8 cellular contexts compared by ENCODE assay signal in the genomic region with DNA sequence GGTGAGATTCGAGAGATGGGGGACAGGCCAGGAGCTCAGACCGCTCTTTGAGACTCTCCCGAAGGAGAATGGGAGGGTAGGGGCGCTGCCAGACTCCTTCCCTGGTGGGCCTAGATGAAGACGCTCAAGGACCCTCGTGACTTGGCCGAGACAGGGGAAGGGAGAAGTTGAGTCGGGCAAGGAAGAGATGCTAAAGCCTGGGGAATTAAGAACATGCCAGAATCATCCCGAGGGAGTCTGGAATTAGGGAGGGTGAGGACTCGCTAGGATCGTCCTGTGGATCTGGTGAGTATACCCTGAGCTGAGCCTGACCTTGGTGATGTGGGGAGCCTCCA. TPM values are rescaled to one million over a fixed set of nuclear protein-coding genes. Genes with fewer than 3 reads are reported as not detected.
A peak's percentile ranks its signal among the peaks of the same experiment; 100 is the strongest.
DNase-seq lines count a peak whose midpoint lies in the region; ATAC-seq and TF ChIP-seq lines count a peak whose summit lies in the region.

No MANE protein-coding gene starts in this region.

- no peak for DNase-seq in T-helper 17 cell

- no peak for TF ChIP-seq EP300 in gastroesophageal sphincter (IDR thresholded peaks at IDR 0.05)

- TF ChIP-seq POLR2A in gastroesophageal sphincter (IDR thresholded peaks at IDR 0.05): no peak

- H3K4me3 ChIP-seq in HEK293 (ENCODE audit: low read depth, low read length): peak overlapping the region; percentile 88
- H3K4me3 ChIP-seq in gastroesophageal sphincter: peak overlapping the region; percentile 40 to 55
- peak overlapping the region; percentile 41 to 80 (median 53) for H3K4me3 ChIP-seq in skin epidermis

- 0 to 9% methylated on average over 1 to 4 of the region's 11 CpGs for WGBS in gastroesophageal sphincter (ENCODE audit: low coverage in 1 of 2), 2 donors

- H3K27ac ChIP-seq in HEK293 (ENCODE audit: extremely low read depth, low read depth, low read length) (peak overlapping the region; percentile 88), gastroesophageal sphincter (peak overlapping the region in 1 of 4 donors; percentile 30), skin epidermis (peak overlapping the region in 10 of 21 experiments; percentile 14 to 61 (median 36))

- POLR2A ChIA-PET in HEK293 (lab: Yijun Ruan, JAX): interaction anchor here (0.9 to 1.8 kb wide), 6 partner anchors 9 to 121 kb away, joined by 3 to 13 read pairs (median 4); a partner anchor contains a TSS

- H3K4me3 Mint-ChIP-seq in T-helper 17 cell: peak overlapping the region; percentile 87

- no peak overlapping the region for H3K27ac Mint-ChIP-seq in T-helper 17 cell

- H3K36me3 Mint-ChIP-seq in T-helper 17 cell (ENCODE audit: low read depth): peaks cover 4% of the 10 kb centered on the region

- TF ChIP-seq CTCF in HEK293 (tag by site-specific recombination; IDR thresholded peaks at IDR 0.05): no peak
- TF ChIP-seq CTCF in gastroesophageal sphincter (IDR thresholded peaks at IDR 0.05): no peak

- peaks cover 7% of the 10 kb centered on the region; the same call in 1 of the 2 replicates for H3K4me1 ChIP-seq in HEK293 (ENCODE audit: control insufficient read depth, insufficient read depth, low read length)
- peaks cover 0 to 24% (median 8%) of the 10 kb centered on the region in 3 donors for H3K4me1 ChIP-seq in gastroesophageal sphincter

- H3K9me3 ChIP-seq in HEK293 (ENCODE audit: control insufficient read depth, insufficient read depth, low read depth, low read length): no peaks in the 10 kb centered on the region
- no peaks in the 10 kb centered on the region for H3K9me3 ChIP-seq in T-helper 17 cell (ENCODE audit: control insufficient read depth, low read length, poor library complexity, severe bottlenecking)
- no peaks in the 10 kb centered on the region for H3K9me3 ChIP-seq in gastroesophageal sphincter

- no peak for ATAC-seq in T-helper 17 cell
- ATAC-seq in gastroesophageal sphincter: no peak
- ATAC-seq in GM18909 (IDR thresholded peaks at IDR 0.05; ENCODE audit: poor library complexity, unreplicated experiment): no peak
- ATAC-seq in GM21529 (IDR thresholded peaks at IDR 0.05; ENCODE audit: unreplicated experiment): no peak
- no peak for ATAC-seq in HG02938 (IDR thresholded peaks at IDR 0.05; ENCODE audit: unreplicated experiment)
- no peak for ATAC-seq in HG03432 (IDR thresholded peaks at IDR 0.05; ENCODE audit: unreplicated experiment)

- peaks cover 17% of the 10 kb centered on the region for H3K4me1 Mint-ChIP-seq in T-helper 17 cell

- CTCF ChIA-PET in HEK293 (lab: Yijun Ruan, JAX): interaction anchor here (0.8 to 1.1 kb wide), 2 partner anchors 24 to 157 kb away, joined by 3 to 4 read pairs; no protein-coding TSS in a partner anchor

- no peaks in the 10 kb centered on the region for H3K27me3 Mint-ChIP-seq in T-helper 17 cell

- no peaks in the 10 kb centered on the region for H3K27me3 ChIP-seq in gastroesophageal sphincter

- H3K36me3 ChIP-seq in HEK293 (ENCODE audit: control insufficient read depth in 2 of 2, insufficient read depth in 1 of 2, low read length in 2 of 2): peaks cover 5 to 81% of the 10 kb centered on the region in 2 experiments; a peak in 2 of 3 replicates
- peaks cover 0 to 36% of the 10 kb centered on the region in 2 donors for H3K36me3 ChIP-seq in gastroesophageal sphincter

TF ChIP-seq in HEK293, 187 proteins besides CTCF, POLR2A, EP300 and RAD21:
- TF ChIP-seq ZNF335 (tag by site-specific recombination; conservative IDR thresholded peaks at IDR 0.05) (peak; percentile 31; the same call in 1 of the 2 replicates), GLIS2 (tag by site-specific recombination; IDR thresholded peaks at IDR 0.05) (0 out of 2 replicates have a peak, but pooled peaks have one; percentile 13), ZSCAN16 (tag by site-specific recombination; IDR thresholded peaks at IDR 0.05) (no peak)

RNA-seq across cellular contexts. Expression of a gene that starts 0.5 kb away (rescaled TPM):
- total RNA-seq in T-helper 17 cell (1 to 10 TPM in 1 of 2 donors, not detected in 1; 1.4 TPM), gastroesophageal sphincter (under 1 TPM in 1 of 4 donors, not detected in 3; 0.72 TPM)

RNA-seq across cellular contexts. Expression of a gene that starts 14.1 kb away (rescaled TPM):
- 1 to 10 TPM in 1 of 2 donors, under 1 TPM in 1; 0.99 to 5.5 TPM for total RNA-seq in T-helper 17 cell
- total RNA-seq in gastroesophageal sphincter: 1 to 10 TPM in 3 of 4 donors, not detected in 1; 1.0 to 6.3 (median 1.3) TPM

RNA-seq across cellular contexts. Expression of a gene that starts 20.6 kb away (rescaled TPM):
- total RNA-seq in T-helper 17 cell (1 to 10 TPM; 1.9 to 3.1 TPM), gastroesophageal sphincter (10 to 100 TPM; 45.9 to 76.3 (median 59.7) TPM)

RNA-seq across cellular contexts. Expression of a gene that starts 21.2 kb away (rescaled TPM):
- total RNA-seq in T-helper 17 cell: 10 to 100 TPM; 10.4 to 14.1 TPM
- total RNA-seq in gastroesophageal sphincter: 10 to 100 TPM; 21.8 to 33.3 (median 27.8) TPM

RNA-seq across cellular contexts. Expression of a gene that starts 21.3 kb away (rescaled TPM):
- total RNA-seq in T-helper 17 cell (under 1 TPM in 1 of 2 donors, not detected in 1; 0.70 TPM), gastroesophageal sphincter (1 to 10 TPM in 1 of 4 donors, not detected in 3; 2.3 TPM)

Comparison
In these comparisons a context has a peak if more than half of its experiments do, and no peak if none do; other contexts are left out.
1. RNA of a gene that starts 20.6 kb away (total RNA-seq): 45.9 to 76.3 TPM in gastroesophageal sphincter; 1.9 to 3.1 TPM in T-helper 17 cell; every median in the first group is over 10 times any median in the second.
2. Peak in every context shown above with its lines, with median percentiles within 50 percentile points of each other: H3K4me3 ChIP-seq.